ENCODE assay signal across 14 cellular contexts in the genomic region with DNA sequence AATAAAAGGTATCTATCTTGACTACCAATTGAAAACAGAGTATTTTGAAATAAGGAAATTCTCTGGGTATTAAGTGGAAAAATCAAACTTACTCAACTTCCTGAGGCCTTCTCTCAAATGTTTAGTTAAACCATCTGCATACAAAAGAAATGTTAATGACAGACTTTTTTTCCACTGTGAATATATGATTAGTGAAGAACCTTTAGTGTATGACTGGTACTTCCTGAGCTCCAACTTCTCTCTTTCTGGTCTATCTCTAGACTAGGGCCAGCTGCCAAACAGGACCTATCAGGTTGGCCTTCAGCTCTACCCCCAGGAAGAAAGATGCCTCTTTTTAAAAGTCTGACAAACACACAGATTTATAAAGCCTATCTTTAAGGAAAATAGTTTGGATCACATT.
DNase-seq lines count a peak whose midpoint lies in the region; FAIRE-seq and TF ChIP-seq lines count a peak whose summit lies in the region.
"Had no signal": no experiment of that assay in that cellular context is flagged by ENCODE, and none has a peak within 500 bp of the region (broad histone marks: within the 10 kb centered on the region; RNA-seq: fewer than 3 reads in every experiment).

No MANE protein-coding gene starts in this region.

- no peak overlapping the region for H3K18ac ChIP-seq in H9 (ENCODE audit: insufficient read length, low read depth, low read length)

- intact Hi-C loops in lower leg skin (cut with DNase I; ENCODE audit: low total_unique reads) = no loop called here

- H3K9me3 ChIP-seq in H9 (ENCODE audit: control insufficient read depth, low read depth, low read length) = no peaks in the 10 kb centered on the region

- no peak for DNase-seq in H9
- DNase-seq in NOMO-1 treated with DMSO at 0.1 percent for 48 hours (lab: John Stamatoyannopoulos, UW; ENCODE audit: unreplicated experiment) = peak; percentile 56
- DNase-seq in bronchial epithelial cell (ENCODE audit: low read depth) = peak; percentile 35
- peak; percentile 41 for DNase-seq in pulmonary artery endothelial cell (ENCODE audit: low read depth, low spot score)
- DNase-seq in lower leg skin (ENCODE audit: low spot score in 2 of 2) = no peak
- DNase-seq in kidney tubule cell (ENCODE audit: low spot score) = no peak
- DNase-seq in NCI-H128 (lab: John Stamatoyannopoulos, UW; ENCODE audit: unreplicated experiment) = no peak
- DNase-seq: activated gamma-delta T cell treated with Interleukin-2 at 50 U/mL for 16 hours, foreskin melanocyte, immature natural killer cell, NCI-H1092 treated with DMSO at 0.1 percent for 48 hours, NCI-H510A, Right ventricle myocardium superior had no signal

- TF ChIP-seq CTCF in H9 (conservative IDR thresholded peaks at IDR 0.05) (no peak), bronchial epithelial cell (IDR thresholded peaks at IDR 0.05; ENCODE audit: insufficient read depth, low read length, severe bottlenecking) (no peak), lower leg skin (IDR thresholded peaks at IDR 0.05) (no peak)

- no peak overlapping the region for H2AFZ ChIP-seq in H9 (ENCODE audit: low read length)

- no peak overlapping the region for H3K4me3 Mint-ChIP-seq in H9
- H3K4me3 Mint-ChIP-seq: immature natural killer cell had no signal

- H4K5ac ChIP-seq in H9 (ENCODE audit: insufficient read length, low read depth, low read length) = no peak overlapping the region

- no peak overlapping the region for H3K14ac ChIP-seq in H9 (ENCODE audit: insufficient read depth, low read length)

- H3K56ac ChIP-seq in H9 (ENCODE audit: insufficient read length, low read depth, low read length) = no peak overlapping the region

- no peak overlapping the region for H3K4ac ChIP-seq in H9 (ENCODE audit: low read depth, low read length)

- H3K9ac ChIP-seq in H9 (ENCODE audit: extremely low read depth, insufficient read length, low read length) = no peak overlapping the region

- no peak overlapping the region for H3K23ac ChIP-seq in H9 (ENCODE audit: insufficient read length, low read depth, low read length)

- no peak overlapping the region for H2BK120ac ChIP-seq in H9 (ENCODE audit: low read depth, low read length, poor library complexity, severe bottlenecking)

- H2BK15ac ChIP-seq in H9 (ENCODE audit: low read depth, low read length) = no peak overlapping the region

- FAIRE-seq in bronchial epithelial cell (lab: Jason Lieb, UNC) = no peak

- H3K4me2 ChIP-seq in H9 (ENCODE audit: insufficient read depth, insufficient read length, low read length) = no peak overlapping the region

- no peaks in the 10 kb centered on the region for H3K79me2 ChIP-seq in H9 (ENCODE audit: insufficient read depth, low read length)

- no peaks in the 10 kb centered on the region for H4K20me1 ChIP-seq in H9 (ENCODE audit: control insufficient read depth, insufficient read depth, insufficient read length)

- H2BK12ac ChIP-seq in H9 (ENCODE audit: insufficient read length, low read depth, low read length) = no peak overlapping the region

- no peak overlapping the region for H2BK5ac ChIP-seq in H9 (ENCODE audit: insufficient read length, low read length)

- H3K27ac Mint-ChIP-seq in H9 = peak overlapping the region in 2 of 3 experiments; percentile 12 to 25; a peak in 2 of 7 replicates

- H3K23me2 ChIP-seq in H9 (ENCODE audit: insufficient read length, low read depth, low read length, poor library complexity, severe bottlenecking) = no peaks in the 10 kb centered on the region

- 0 out of 4 replicates have a peak, but pooled peaks cover 0 to 2% of the 10 kb centered on the region in 2 experiments for H3K4me1 Mint-ChIP-seq in H9

- no peak overlapping the region for H4K8ac ChIP-seq in H9 (replicated peaks; ENCODE audit: insufficient read length, low read depth, low read length)

- no peak overlapping the region for H3K4me3 ChIP-seq in bronchial epithelial cell (ENCODE audit: low read depth, low read length)
- H3K4me3 ChIP-seq in lower leg skin (ENCODE audit: low read depth, poor library complexity, severe bottlenecking) = no peak overlapping the region
- H3K4me3 ChIP-seq: coronary artery had no signal

- no peak overlapping the region for H2AK5ac ChIP-seq in H9 (ENCODE audit: insufficient read length, low read length)

- no peaks in the 10 kb centered on the region for H3K36me3 ChIP-seq in bronchial epithelial cell (ENCODE audit: control insufficient read depth, insufficient read depth, low read length)

- no peak for TF ChIP-seq POLR2A in lower leg skin (IDR thresholded peaks at IDR 0.05)

- H3K27me3 ChIP-seq in H9 (ENCODE audit: insufficient read depth, low read length) (no peaks in the 10 kb centered on the region), bronchial epithelial cell (ENCODE audit: control insufficient read depth, insufficient read depth, low read length) (no peaks in the 10 kb centered on the region)

- no peaks in the 10 kb centered on the region for H3K9me3 Mint-ChIP-seq in H9
- H3K9me3 Mint-ChIP-seq: immature natural killer cell had no signal

- H3K27me3 Mint-ChIP-seq in H9 (ENCODE audit: low read depth) = no peaks in the 10 kb centered on the region

- H3K79me1 ChIP-seq in H9 (ENCODE audit: insufficient read depth, low read depth, low read length, poor library complexity, severe bottlenecking) = no peaks in the 10 kb centered on the region

- no peak overlapping the region for H3T11ph ChIP-seq in H9 (ENCODE audit: low read length)

- H3K36me3 Mint-ChIP-seq in H9 (ENCODE audit: insufficient read depth in 1 of 3, low read depth in 3 of 3) = peaks cover 13 to 32% (median 22%) of the 10 kb centered on the region in 3 experiments; a peak in 6 of 7 replicates

- H3K4me1 ChIP-seq in H9 (ENCODE audit: insufficient read depth, low read length) = no peaks in the 10 kb centered on the region

- H3K27ac ChIP-seq in H9 (ENCODE audit: insufficient read length, low read depth, low read length) = no peak overlapping the region

- no peak overlapping the region for H4K91ac ChIP-seq in H9 (ENCODE audit: insufficient read length, low read depth, low read length)

- no peak overlapping the region for H2BK20ac ChIP-seq in H9 (ENCODE audit: low read depth, low read length, poor library complexity, severe bottlenecking)

Comparison
In these comparisons a context has a peak if more than half of its experiments do, and no peak if none do; other contexts are left out.
1. DNase-seq: peak in NOMO-1 treated with DMSO at 0.1 percent for 48 hours (single experiment), bronchial epithelial cell (single experiment) and pulmonary artery endothelial cell (single experiment); none in H9 (single experiment), lower leg skin (0 of 2), kidney tubule cell (single experiment) and NCI-H128 (single experiment).